ENCODE assay signal across 12 cellular contexts in genomic region chr21:42997053-42997452, GRCh38. TPM values are rescaled to one million over a fixed set of nuclear protein-coding genes. Genes with fewer than 3 reads are reported as not detected.
A peak's percentile ranks its signal among the peaks of the same experiment; 100 is the strongest.
DNase-seq lines count a peak whose midpoint lies in the region; ATAC-seq and TF ChIP-seq lines count a peak whose summit lies in the region.
"Had no signal": no experiment of that assay in that cellular context is flagged by ENCODE, and none has a peak within 500 bp of the region (broad histone marks: within the 10 kb centered on the region; RNA-seq: fewer than 3 reads in every experiment).

No MANE protein-coding gene starts in this region.

- TF ChIP-seq CTCF in HFFc6 (IDR thresholded peaks at IDR 0.05) (no peak), dorsolateral prefrontal cortex (IDR thresholded peaks at IDR 0.05 in 54 of 56, conservative IDR thresholded peaks at IDR 0.05 in 2 of 56; ENCODE audit: low read depth in 1 of 56, partially characterized antibody in 56 of 56) (no peak)

- H3K4me3 ChIP-seq in dorsolateral prefrontal cortex: peak overlapping the region in 1 of 59 donors; percentile 11

- H3K36me3 Mint-ChIP-seq in HFFc6 (ENCODE audit: low read depth): peaks cover 23% of the 10 kb centered on the region

- H3K27ac ChIP-seq in dorsolateral prefrontal cortex: no peak overlapping the region

- peaks cover 5% of the 10 kb centered on the region; the same call in 1 of the 2 replicates for H3K27me3 Mint-ChIP-seq in HFFc6 (ENCODE audit: insufficient read depth)
- H3K27me3 Mint-ChIP-seq: activated naive CD4-positive, alpha-beta T cell treated with anti-CD3 and anti-CD28 coated beads, Interleukin-2, amount 50 U/mL, for 24 hours had no signal

- peak overlapping the region; percentile 83 for H3K27ac Mint-ChIP-seq in HFFc6
- H3K27ac Mint-ChIP-seq: activated naive CD4-positive, alpha-beta T cell treated with anti-CD3 and anti-CD28 coated beads, Interleukin-2, amount 50 U/mL, for 24 hours; T-helper 1 cell treated with Interleukin-12 subunit alpha and Interleukin-12 subunit beta and Interleukin-4 antibody, amounts not matched to agents 30 μg/mL and 1 μg/mL, for 36 hours had no signal

- intact Hi-C loops in dorsolateral prefrontal cortex (cut with DNase I): loop anchor here in 1 of 2 donors (10.0 kb wide), 1 partner anchor 62 kb away; no protein-coding TSS in a partner anchor

- in situ Hi-C loops in ACHN (cut with HindIII; ENCODE audit: low pct_ligation_motif_present, low pct_unique_long_range_greater_than_20kb, low sequenced_read_pairs): no loop called here

- H3K9me3 Mint-ChIP-seq in HFFc6: peaks cover 33% of the 10 kb centered on the region

- H3K4me1 Mint-ChIP-seq in HFFc6 (ENCODE audit: low read depth): peaks cover 44% of the 10 kb centered on the region
- H3K4me1 Mint-ChIP-seq: activated naive CD4-positive, alpha-beta T cell treated with anti-CD3 and anti-CD28 coated beads, Interleukin-2, amount 50 U/mL, for 24 hours had no signal

- no peak for ATAC-seq in HG03354 (IDR thresholded peaks at IDR 0.05; ENCODE audit: poor library complexity, severe bottlenecking, unreplicated experiment)

- DNase-seq in ACHN (peak; percentile 76), HFFc6 (peak; percentile 92), dorsolateral prefrontal cortex (peak in 8 of 10 donors; percentile 33 to 82 (median 65)), myocyte (ENCODE audit: low read depth) (peak; percentile 75), DMS153 (lab: John Stamatoyannopoulos, UW) (no peak), cerebellar nuclear complex (lab: John Stamatoyannopoulos, UW) (no peak), NCI-H2081 (lab: John Stamatoyannopoulos, UW) (no peak)
- DNase-seq: DMS79 treated with DMSO at 0.1 percent for 48 hours, NCI-H2029 treated with DMSO at 0.1 percent for 48 hours had no signal

- no peaks in the 10 kb centered on the region for H3K27me3 ChIP-seq in dorsolateral prefrontal cortex

- peak overlapping the region; percentile 77 for H3K4me3 Mint-ChIP-seq in HFFc6
- H3K4me3 Mint-ChIP-seq: activated naive CD4-positive, alpha-beta T cell treated with anti-CD3 and anti-CD28 coated beads, Interleukin-2, amount 50 U/mL, for 24 hours; T-helper 1 cell treated with Interleukin-12 subunit alpha and Interleukin-12 subunit beta and Interleukin-4 antibody, amounts not matched to agents 30 μg/mL and 1 μg/mL, for 36 hours had no signal

RNA-seq across cellular contexts. Expression of gene PKNOX1, which starts 22.7 kb away (rescaled TPM):
- 10 to 100 TPM; 16.6 to 22.5 (median 19.2) TPM for total RNA-seq in HFFc6 (2021; fragmentation: NEBNext Ultra II Directional; extraction: Animal tissue kit (Norgen Biotek cat#: 25700))
- total RNA-seq in dorsolateral prefrontal cortex (10 to 100 TPM; 12.3 to 50.7 (median 23.5) TPM), myocyte (16.5 and 18.4 TPM in 2 replicates)
- polyA plus RNA-seq in myocyte (2012): 15.2 TPM

Comparison
In these comparisons a context has a peak if more than half of its experiments do, and no peak if none do; other contexts are left out.
1. DNase-seq: peak in ACHN (single experiment), HFFc6 (single experiment), dorsolateral prefrontal cortex (8 of 10) and myocyte (single experiment); none in DMS153 (single experiment), cerebellar nuclear complex (0 of 2) and NCI-H2081 (0 of 2).